1 cellular context compared by ENCODE assay signal in the genomic region with DNA sequence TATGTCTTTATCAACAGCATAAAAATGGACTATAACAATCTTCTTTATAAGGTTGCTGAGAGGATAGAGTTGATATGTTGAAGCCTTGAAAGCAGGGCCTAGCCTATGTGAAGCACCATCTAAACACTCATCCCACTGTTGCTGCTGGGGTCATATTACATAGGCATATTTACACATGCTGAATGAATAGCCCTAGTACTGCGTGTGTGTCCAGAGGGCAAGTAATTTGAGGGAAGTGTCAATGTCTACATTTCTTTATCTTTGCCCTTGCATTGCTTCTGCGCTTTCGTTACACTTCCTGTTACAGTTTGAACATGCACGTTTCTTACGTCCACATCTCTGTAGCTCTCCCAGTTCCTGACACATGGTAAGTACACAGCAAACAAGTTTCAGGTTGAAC.
TF ChIP-seq lines count a peak whose summit lies in the region.

No MANE protein-coding gene starts in this region.

TF ChIP-seq in HepG2, 621 proteins besides CTCF, POLR2A, EP300 and RAD21 (continued from another document and continues in another):
- TF ChIP-seq HOXA3 (CRISPR knock-in tag; IDR thresholded peaks at IDR 0.05) (peak; percentile 54; the same call in 1 of the 2 replicates), RAD51 (IDR thresholded peaks at IDR 0.05; ENCODE audit: borderline replicate concordance) (no peak), NR2C2 (CRISPR knock-in tag; IDR thresholded peaks at IDR 0.05; ENCODE audit: borderline replicate concordance) (peak; percentile 35; the same call in 1 of the 2 replicates), ZNF468 (CRISPR knock-in tag; IDR thresholded peaks at IDR 0.05) (no peak), NFE2L2 (IDR thresholded peaks at IDR 0.05; ENCODE audit: low read length) (no peak), REXO4 (CRISPR knock-in tag; IDR thresholded peaks at IDR 0.05; ENCODE audit: borderline replicate concordance) (no peak), DNMT1 (CRISPR knock-in tag; IDR thresholded peaks at IDR 0.05) (no peak), SRSF1 (optimal IDR thresholded peaks at IDR 0.05; ENCODE audit: low read depth, low read length) (no peak), ETV6 (CRISPR knock-in tag; conservative IDR thresholded peaks at IDR 0.05) (no peak), DPF2 (CRISPR knock-in tag; IDR thresholded peaks at IDR 0.05; ENCODE audit: borderline replicate concordance, low read depth) (no peak), NKX3-1 (CRISPR knock-in tag; IDR thresholded peaks at IDR 0.05) (no peak), MED1 (CRISPR knock-in tag; IDR thresholded peaks at IDR 0.05) (peak; percentile 71), RCOR2 (CRISPR knock-in tag; IDR thresholded peaks at IDR 0.05) (0 out of 2 replicates have a peak, but pooled peaks have one; percentile 32), ZFYVE20 (CRISPR knock-in tag; IDR thresholded peaks at IDR 0.05; ENCODE audit: borderline replicate concordance, low read depth) (no peak), RFXANK (CRISPR knock-in tag; IDR thresholded peaks at IDR 0.05) (no peak), CHD4 (IDR thresholded peaks at IDR 0.05; ENCODE audit: borderline replicate concordance, low read length) (no peak), CHD2 (IDR thresholded peaks at IDR 0.05; ENCODE audit: low read depth, low read length) (no peak), DNMT3B (CRISPR knock-in tag; conservative IDR thresholded peaks at IDR 0.05) (no peak), ZNF737 (CRISPR knock-in tag; IDR thresholded peaks at IDR 0.05; ENCODE audit: borderline replicate concordance) (no peak), ZSCAN22 (CRISPR knock-in tag; IDR thresholded peaks at IDR 0.05) (no peak), ZNF224 (CRISPR knock-in tag; IDR thresholded peaks at IDR 0.05) (no peak), HDAC1 (CRISPR knock-in tag; IDR thresholded peaks at IDR 0.05) (peak; percentile 52), NR1H2 (CRISPR knock-in tag; IDR thresholded peaks at IDR 0.05; ENCODE audit: borderline replicate concordance, low read depth) (no peak), ZMYM3 (CRISPR knock-in tag; IDR thresholded peaks at IDR 0.05) (0 out of 2 replicates have a peak, but pooled peaks have one; percentile 13), RXRA (CRISPR knock-in tag; IDR thresholded peaks at IDR 0.05) (no peak; the same call in 1 of the 2 replicates), TP53 (CRISPR knock-in tag; conservative IDR thresholded peaks at IDR 0.05) (no peak), ZNF775 (CRISPR knock-in tag; IDR thresholded peaks at IDR 0.05; ENCODE audit: borderline replicate concordance) (no peak), THYN1 (CRISPR knock-in tag; IDR thresholded peaks at IDR 0.05; ENCODE audit: borderline replicate concordance, low read depth) (no peak), ZNF17 (CRISPR knock-in tag; IDR thresholded peaks at IDR 0.05) (0 out of 2 replicates have a peak, but pooled peaks have one; percentile 60), JDP2 (CRISPR knock-in tag; IDR thresholded peaks at IDR 0.05; ENCODE audit: borderline replicate concordance) (no peak), TGIF2 (CRISPR knock-in tag; IDR thresholded peaks at IDR 0.05) (no peak), GPN1 (CRISPR knock-in tag; IDR thresholded peaks at IDR 0.05; ENCODE audit: borderline replicate concordance) (no peak), ZNF839 (CRISPR knock-in tag; IDR thresholded peaks at IDR 0.05; ENCODE audit: borderline replicate concordance) (no peak), HNRNPLL (IDR thresholded peaks at IDR 0.05; ENCODE audit: low read depth, low read length, poor library complexity, severe bottlenecking) (no peak), PRPF4 (IDR thresholded peaks at IDR 0.05; ENCODE audit: low read depth, low read length, poor library complexity, severe bottlenecking) (no peak), ZBTB7A (CRISPR knock-in tag; IDR thresholded peaks at IDR 0.05) (no peak), ZNF350 (CRISPR knock-in tag; IDR thresholded peaks at IDR 0.05; ENCODE audit: borderline replicate concordance, low read depth) (no peak), MTF1 (CRISPR knock-in tag; IDR thresholded peaks at IDR 0.05) (no peak), HES4 (CRISPR knock-in tag; IDR thresholded peaks at IDR 0.05; ENCODE audit: borderline replicate concordance) (no peak)
- TF ChIP-seq, protein P1, sequence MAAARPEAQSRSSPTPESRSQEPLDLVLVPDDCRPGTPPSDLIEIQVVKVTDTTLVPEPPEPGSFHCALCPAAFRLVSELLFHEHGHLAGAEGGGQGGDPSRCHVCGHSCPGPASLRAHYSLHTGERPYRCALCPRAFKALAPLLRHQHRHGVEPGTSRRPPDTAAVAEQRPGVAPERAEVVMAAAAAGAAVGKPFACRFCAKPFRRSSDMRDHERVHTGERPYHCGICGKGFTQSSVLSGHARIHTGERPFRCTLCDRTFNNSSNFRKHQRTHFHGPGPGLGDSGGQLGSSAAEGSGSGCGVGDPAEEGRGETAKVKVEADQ (CRISPR knock-in tag; IDR thresholded peaks at IDR 0.05; ENCODE audit: borderline replicate concordance) = no peak
- TF ChIP-seq, protein P2, sequence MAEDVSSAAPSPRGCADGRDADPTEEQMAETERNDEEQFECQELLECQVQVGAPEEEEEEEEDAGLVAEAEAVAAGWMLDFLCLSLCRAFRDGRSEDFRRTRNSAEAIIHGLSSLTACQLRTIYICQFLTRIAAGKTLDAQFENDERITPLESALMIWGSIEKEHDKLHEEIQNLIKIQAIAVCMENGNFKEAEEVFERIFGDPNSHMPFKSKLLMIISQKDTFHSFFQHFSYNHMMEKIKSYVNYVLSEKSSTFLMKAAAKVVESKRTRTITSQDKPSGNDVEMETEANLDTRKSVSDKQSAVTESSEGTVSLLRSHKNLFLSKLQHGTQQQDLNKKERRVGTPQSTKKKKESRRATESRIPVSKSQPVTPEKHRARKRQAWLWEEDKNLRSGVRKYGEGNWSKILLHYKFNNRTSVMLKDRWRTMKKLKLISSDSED (CRISPR knock-in tag; IDR thresholded peaks at IDR 0.05) = no peak
- TF ChIP-seq, protein P3, sequence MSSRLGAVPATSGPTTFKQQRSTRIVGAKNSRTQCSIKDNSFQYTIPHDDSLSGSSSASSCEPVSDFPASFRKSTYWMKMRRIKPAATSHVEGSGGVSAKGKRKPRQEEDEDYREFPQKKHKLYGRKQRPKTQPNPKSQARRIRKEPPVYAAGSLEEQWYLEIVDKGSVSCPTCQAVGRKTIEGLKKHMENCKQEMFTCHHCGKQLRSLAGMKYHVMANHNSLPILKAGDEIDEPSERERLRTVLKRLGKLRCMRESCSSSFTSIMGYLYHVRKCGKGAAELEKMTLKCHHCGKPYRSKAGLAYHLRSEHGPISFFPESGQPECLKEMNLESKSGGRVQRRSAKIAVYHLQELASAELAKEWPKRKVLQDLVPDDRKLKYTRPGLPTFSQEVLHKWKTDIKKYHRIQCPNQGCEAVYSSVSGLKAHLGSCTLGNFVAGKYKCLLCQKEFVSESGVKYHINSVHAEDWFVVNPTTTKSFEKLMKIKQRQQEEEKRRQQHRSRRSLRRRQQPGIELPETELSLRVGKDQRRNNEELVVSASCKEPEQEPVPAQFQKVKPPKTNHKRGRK (CRISPR knock-in tag; IDR thresholded peaks at IDR 0.05) = no peak
- TF ChIP-seq, protein P4, sequence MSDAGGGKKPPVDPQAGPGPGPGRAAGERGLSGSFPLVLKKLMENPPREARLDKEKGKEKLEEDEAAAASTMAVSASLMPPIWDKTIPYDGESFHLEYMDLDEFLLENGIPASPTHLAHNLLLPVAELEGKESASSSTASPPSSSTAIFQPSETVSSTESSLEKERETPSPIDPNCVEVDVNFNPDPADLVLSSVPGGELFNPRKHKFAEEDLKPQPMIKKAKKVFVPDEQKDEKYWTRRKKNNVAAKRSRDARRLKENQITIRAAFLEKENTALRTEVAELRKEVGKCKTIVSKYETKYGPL (CRISPR knock-in tag; IDR thresholded peaks at IDR 0.05) = no peak
- TF ChIP-seq, protein P5, sequence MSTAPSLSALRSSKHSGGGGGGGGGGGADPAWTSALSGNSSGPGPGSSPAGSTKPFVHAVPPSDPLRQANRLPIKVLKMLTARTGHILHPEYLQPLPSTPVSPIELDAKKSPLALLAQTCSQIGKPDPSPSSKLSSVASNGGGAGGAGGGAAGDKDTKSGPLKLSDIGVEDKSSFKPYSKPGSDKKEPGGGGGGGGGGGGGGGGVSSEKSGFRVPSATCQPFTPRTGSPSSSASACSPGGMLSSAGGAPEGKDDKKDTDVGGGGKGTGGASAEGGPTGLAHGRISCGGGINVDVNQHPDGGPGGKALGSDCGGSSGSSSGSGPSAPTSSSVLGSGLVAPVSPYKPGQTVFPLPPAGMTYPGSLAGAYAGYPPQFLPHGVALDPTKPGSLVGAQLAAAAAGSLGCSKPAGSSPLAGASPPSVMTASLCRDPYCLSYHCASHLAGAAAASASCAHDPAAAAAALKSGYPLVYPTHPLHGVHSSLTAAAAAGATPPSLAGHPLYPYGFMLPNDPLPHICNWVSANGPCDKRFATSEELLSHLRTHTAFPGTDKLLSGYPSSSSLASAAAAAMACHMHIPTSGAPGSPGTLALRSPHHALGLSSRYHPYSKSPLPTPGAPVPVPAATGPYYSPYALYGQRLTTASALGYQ (CRISPR knock-in tag; IDR thresholded peaks at IDR 0.05) = no peak
- TF ChIP-seq, protein P6, sequence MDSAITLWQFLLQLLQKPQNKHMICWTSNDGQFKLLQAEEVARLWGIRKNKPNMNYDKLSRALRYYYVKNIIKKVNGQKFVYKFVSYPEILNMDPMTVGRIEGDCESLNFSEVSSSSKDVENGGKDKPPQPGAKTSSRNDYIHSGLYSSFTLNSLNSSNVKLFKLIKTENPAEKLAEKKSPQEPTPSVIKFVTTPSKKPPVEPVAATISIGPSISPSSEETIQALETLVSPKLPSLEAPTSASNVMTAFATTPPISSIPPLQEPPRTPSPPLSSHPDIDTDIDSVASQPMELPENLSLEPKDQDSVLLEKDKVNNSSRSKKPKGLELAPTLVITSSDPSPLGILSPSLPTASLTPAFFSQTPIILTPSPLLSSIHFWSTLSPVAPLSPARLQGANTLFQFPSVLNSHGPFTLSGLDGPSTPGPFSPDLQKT (CRISPR knock-in tag; IDR thresholded peaks at IDR 0.05; ENCODE audit: borderline replicate concordance) = no peak
- TF ChIP-seq, protein P7, sequence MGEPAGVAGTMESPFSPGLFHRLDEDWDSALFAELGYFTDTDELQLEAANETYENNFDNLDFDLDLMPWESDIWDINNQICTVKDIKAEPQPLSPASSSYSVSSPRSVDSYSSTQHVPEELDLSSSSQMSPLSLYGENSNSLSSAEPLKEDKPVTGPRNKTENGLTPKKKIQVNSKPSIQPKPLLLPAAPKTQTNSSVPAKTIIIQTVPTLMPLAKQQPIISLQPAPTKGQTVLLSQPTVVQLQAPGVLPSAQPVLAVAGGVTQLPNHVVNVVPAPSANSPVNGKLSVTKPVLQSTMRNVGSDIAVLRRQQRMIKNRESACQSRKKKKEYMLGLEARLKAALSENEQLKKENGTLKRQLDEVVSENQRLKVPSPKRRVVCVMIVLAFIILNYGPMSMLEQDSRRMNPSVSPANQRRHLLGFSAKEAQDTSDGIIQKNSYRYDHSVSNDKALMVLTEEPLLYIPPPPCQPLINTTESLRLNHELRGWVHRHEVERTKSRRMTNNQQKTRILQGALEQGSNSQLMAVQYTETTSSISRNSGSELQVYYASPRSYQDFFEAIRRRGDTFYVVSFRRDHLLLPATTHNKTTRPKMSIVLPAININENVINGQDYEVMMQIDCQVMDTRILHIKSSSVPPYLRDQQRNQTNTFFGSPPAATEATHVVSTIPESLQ (CRISPR knock-in tag; conservative IDR thresholded peaks at IDR 0.05) = no peak
- TF ChIP-seq, protein P8, sequence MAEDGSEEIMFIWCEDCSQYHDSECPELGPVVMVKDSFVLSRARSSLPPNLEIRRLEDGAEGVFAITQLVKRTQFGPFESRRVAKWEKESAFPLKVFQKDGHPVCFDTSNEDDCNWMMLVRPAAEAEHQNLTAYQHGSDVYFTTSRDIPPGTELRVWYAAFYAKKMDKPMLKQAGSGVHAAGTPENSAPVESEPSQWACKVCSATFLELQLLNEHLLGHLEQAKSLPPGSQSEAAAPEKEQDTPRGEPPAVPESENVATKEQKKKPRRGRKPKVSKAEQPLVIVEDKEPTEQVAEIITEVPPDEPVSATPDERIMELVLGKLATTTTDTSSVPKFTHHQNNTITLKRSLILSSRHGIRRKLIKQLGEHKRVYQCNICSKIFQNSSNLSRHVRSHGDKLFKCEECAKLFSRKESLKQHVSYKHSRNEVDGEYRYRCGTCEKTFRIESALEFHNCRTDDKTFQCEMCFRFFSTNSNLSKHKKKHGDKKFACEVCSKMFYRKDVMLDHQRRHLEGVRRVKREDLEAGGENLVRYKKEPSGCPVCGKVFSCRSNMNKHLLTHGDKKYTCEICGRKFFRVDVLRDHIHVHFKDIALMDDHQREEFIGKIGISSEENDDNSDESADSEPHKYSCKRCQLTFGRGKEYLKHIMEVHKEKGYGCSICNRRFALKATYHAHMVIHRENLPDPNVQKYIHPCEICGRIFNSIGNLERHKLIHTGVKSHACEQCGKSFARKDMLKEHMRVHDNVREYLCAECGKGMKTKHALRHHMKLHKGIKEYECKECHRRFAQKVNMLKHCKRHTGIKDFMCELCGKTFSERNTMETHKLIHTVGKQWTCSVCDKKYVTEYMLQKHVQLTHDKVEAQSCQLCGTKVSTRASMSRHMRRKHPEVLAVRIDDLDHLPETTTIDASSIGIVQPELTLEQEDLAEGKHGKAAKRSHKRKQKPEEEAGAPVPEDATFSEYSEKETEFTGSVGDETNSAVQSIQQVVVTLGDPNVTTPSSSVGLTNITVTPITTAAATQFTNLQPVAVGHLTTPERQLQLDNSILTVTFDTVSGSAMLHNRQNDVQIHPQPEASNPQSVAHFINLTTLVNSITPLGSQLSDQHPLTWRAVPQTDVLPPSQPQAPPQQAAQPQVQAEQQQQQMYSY (CRISPR knock-in tag; IDR thresholded peaks at IDR 0.05) = no peak
- TF ChIP-seq, protein P9, sequence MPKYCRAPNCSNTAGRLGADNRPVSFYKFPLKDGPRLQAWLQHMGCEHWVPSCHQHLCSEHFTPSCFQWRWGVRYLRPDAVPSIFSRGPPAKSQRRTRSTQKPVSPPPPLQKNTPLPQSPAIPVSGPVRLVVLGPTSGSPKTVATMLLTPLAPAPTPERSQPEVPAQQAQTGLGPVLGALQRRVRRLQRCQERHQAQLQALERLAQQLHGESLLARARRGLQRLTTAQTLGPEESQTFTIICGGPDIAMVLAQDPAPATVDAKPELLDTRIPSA (CRISPR knock-in tag; IDR thresholded peaks at IDR 0.05; ENCODE audit: borderline replicate concordance) = no peak
- TF ChIP-seq, protein P10, sequence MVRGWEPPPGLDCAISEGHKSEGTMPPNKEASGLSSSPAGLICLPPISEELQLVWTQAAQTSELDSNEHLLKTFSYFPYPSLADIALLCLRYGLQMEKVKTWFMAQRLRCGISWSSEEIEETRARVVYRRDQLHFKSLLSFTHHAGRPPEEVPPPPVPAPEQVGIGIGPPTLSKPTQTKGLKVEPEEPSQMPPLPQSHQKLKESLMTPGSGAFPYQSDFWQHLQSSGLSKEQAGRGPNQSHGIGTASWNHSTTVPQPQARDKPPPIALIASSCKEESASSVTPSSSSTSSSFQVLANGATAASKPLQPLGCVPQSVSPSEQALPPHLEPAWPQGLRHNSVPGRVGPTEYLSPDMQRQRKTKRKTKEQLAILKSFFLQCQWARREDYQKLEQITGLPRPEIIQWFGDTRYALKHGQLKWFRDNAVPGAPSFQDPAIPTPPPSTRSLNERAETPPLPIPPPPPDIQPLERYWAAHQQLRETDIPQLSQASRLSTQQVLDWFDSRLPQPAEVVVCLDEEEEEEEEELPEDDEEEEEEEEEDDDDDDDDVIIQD (CRISPR knock-in tag; IDR thresholded peaks at IDR 0.05; ENCODE audit: low read depth) = peak; percentile 78
